In the genomic region with DNA sequence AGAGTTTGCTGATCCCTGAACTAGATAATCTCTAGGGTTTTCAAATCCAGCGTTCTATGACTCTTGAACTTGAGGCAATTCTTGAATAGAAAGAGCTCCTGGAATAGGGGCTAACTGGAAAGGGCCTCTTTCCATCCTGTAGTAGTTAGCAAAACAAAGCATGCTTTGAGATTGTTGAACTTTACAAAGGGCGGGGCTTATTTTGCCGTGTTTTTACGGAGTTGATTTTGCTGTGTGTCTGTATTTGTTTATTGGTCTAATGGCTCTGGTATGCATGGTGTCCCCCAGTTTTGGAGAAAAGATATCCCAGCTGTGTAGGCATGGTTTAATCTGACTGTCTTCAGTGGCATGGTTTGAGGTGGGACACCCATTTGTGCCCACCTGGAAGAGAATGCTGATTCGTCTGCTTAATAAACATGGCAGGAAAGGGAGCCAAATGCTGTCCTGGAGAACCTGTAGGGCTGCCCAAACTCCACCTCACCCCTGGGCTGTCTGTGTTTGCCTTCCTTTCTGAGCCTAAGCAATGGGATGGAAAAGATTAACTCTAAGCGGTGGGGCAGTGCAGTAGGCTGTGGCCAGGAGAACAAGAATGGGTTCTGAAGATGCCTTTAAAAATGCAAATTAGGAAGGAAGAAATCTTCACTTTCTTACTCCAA, we compare ENCODE assay signal across 1 cellular context.
TF ChIP-seq lines count a peak whose summit lies in the region.

No MANE protein-coding gene starts in this region.

TF ChIP-seq in WTC11, 78 proteins besides CTCF, POLR2A, EP300 and RAD21 (continued from another document):
- TF ChIP-seq, protein P1, sequence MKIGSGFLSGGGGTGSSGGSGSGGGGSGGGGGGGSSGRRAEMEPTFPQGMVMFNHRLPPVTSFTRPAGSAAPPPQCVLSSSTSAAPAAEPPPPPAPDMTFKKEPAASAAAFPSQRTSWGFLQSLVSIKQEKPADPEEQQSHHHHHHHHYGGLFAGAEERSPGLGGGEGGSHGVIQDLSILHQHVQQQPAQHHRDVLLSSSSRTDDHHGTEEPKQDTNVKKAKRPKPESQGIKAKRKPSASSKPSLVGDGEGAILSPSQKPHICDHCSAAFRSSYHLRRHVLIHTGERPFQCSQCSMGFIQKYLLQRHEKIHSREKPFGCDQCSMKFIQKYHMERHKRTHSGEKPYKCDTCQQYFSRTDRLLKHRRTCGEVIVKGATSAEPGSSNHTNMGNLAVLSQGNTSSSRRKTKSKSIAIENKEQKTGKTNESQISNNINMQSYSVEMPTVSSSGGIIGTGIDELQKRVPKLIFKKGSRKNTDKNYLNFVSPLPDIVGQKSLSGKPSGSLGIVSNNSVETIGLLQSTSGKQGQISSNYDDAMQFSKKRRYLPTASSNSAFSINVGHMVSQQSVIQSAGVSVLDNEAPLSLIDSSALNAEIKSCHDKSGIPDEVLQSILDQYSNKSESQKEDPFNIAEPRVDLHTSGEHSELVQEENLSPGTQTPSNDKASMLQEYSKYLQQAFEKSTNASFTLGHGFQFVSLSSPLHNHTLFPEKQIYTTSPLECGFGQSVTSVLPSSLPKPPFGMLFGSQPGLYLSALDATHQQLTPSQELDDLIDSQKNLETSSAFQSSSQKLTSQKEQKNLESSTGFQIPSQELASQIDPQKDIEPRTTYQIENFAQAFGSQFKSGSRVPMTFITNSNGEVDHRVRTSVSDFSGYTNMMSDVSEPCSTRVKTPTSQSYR (CRISPR knock-in tag; IDR thresholded peaks at IDR 0.05) = no peak
- TF ChIP-seq ZNF232 (CRISPR knock-in tag; IDR thresholded peaks at IDR 0.05) = no peak
- TF ChIP-seq, protein P2, sequence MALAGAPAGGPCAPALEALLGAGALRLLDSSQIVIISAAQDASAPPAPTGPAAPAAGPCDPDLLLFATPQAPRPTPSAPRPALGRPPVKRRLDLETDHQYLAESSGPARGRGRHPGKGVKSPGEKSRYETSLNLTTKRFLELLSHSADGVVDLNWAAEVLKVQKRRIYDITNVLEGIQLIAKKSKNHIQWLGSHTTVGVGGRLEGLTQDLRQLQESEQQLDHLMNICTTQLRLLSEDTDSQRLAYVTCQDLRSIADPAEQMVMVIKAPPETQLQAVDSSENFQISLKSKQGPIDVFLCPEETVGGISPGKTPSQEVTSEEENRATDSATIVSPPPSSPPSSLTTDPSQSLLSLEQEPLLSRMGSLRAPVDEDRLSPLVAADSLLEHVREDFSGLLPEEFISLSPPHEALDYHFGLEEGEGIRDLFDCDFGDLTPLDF (CRISPR knock-in tag; IDR thresholded peaks at IDR 0.05) = no peak
- no peak for TF ChIP-seq NR3C1 (CRISPR knock-in tag; conservative IDR thresholded peaks at IDR 0.05; ENCODE audit: low read depth)
- TF ChIP-seq, protein P3, sequence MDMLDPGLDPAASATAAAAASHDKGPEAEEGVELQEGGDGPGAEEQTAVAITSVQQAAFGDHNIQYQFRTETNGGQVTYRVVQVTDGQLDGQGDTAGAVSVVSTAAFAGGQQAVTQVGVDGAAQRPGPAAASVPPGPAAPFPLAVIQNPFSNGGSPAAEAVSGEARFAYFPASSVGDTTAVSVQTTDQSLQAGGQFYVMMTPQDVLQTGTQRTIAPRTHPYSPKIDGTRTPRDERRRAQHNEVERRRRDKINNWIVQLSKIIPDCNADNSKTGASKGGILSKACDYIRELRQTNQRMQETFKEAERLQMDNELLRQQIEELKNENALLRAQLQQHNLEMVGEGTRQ (CRISPR knock-in tag; IDR thresholded peaks at IDR 0.05) = no peak
- TF ChIP-seq, protein P4, sequence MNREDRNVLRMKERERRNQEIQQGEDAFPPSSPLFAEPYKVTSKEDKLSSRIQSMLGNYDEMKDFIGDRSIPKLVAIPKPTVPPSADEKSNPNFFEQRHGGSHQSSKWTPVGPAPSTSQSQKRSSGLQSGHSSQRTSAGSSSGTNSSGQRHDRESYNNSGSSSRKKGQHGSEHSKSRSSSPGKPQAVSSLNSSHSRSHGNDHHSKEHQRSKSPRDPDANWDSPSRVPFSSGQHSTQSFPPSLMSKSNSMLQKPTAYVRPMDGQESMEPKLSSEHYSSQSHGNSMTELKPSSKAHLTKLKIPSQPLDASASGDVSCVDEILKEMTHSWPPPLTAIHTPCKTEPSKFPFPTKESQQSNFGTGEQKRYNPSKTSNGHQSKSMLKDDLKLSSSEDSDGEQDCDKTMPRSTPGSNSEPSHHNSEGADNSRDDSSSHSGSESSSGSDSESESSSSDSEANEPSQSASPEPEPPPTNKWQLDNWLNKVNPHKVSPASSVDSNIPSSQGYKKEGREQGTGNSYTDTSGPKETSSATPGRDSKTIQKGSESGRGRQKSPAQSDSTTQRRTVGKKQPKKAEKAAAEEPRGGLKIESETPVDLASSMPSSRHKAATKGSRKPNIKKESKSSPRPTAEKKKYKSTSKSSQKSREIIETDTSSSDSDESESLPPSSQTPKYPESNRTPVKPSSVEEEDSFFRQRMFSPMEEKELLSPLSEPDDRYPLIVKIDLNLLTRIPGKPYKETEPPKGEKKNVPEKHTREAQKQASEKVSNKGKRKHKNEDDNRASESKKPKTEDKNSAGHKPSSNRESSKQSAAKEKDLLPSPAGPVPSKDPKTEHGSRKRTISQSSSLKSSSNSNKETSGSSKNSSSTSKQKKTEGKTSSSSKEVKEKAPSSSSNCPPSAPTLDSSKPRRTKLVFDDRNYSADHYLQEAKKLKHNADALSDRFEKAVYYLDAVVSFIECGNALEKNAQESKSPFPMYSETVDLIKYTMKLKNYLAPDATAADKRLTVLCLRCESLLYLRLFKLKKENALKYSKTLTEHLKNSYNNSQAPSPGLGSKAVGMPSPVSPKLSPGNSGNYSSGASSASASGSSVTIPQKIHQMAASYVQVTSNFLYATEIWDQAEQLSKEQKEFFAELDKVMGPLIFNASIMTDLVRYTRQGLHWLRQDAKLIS (CRISPR knock-in tag; IDR thresholded peaks at IDR 0.05; ENCODE audit: borderline replicate concordance) = no peak
- TF ChIP-seq ZNF423 (CRISPR knock-in tag; IDR thresholded peaks at IDR 0.05) = no peak
